ENCODE assay signal across 13 cellular contexts in the genomic region with DNA sequence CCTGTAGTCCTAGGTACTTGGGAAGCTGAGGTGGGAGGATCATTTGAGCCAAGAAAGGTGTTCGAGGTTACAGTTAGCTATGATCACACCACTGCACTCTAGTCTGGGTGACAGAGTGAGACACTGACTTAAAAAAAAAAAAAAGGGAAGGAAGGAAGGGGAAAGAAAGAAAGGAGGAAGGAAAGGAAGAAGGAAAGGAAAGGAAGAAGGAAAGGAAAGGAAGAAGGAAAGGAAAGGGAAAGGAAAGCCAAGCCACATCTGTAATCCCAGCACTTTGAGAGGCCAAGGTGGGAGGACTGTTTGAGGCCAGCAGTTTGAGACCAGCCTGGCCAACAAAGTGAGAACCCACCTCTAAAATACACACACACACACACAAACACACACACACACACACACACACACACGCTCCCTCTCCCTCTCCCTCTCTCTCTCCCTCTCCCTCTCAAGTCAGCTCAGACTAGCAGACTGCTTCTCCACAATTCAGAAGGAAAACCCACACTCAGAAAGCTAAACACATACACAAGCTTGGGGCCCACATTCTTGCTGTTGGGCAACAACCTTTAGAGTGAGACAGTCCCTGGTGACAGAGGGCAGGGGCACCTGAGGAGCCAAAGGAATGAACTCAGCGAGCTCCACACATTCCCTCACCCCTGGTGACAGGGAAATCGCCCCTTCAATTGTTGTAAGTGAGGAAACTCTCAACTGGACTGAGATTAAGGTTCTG. TPM values are rescaled to one million over a fixed set of nuclear protein-coding genes. Genes with fewer than 3 reads are reported as not detected.
DNase-seq lines count a peak whose midpoint lies in the region; TF ChIP-seq lines count a peak whose summit lies in the region.
"Had no signal": no experiment of that assay in that cellular context is flagged by ENCODE, and none has a peak within 500 bp of the region (broad histone marks: within the 10 kb centered on the region; RNA-seq: fewer than 3 reads in every experiment).

No MANE protein-coding gene starts in this region.

- peak overlapping the region; percentile 13 for H3K4me3 Mint-ChIP-seq in activated CD4-positive, alpha-beta T cell treated with anti-CD3 and anti-CD28 coated beads, Interleukin-2, amount 10 ng/mL, durations not matched to agents 24 days and 14 days
- H3K4me3 Mint-ChIP-seq in brain (peak overlapping the region; percentile 69 to 90 (median 79)), neural crest cell (peak overlapping the region; percentile 79), Calu3 (ENCODE audit: low read depth, unreplicated experiment) (no peak overlapping the region)

- H3K79me2 ChIP-seq in MM.1S (ENCODE audit: low read length) (peaks cover 69% of the 10 kb centered on the region), mammary epithelial cell (ENCODE audit: insufficient read depth, low read length) (no peaks in the 10 kb centered on the region)

- H4K20me1 ChIP-seq in MM.1S (ENCODE audit: insufficient read depth, low read length) = no peaks in the 10 kb centered on the region
- no peaks in the 10 kb centered on the region for H4K20me1 ChIP-seq in mammary epithelial cell (ENCODE audit: insufficient read depth, low read length)

- no peak overlapping the region for H2AFZ ChIP-seq in MM.1S (ENCODE audit: low read length)
- no peak overlapping the region for H2AFZ ChIP-seq in mammary epithelial cell (ENCODE audit: low read depth, low read length)

- H3K9me3 Mint-ChIP-seq in activated CD4-positive, alpha-beta T cell treated with anti-CD3 and anti-CD28 coated beads, Interleukin-2, amount 10 ng/mL, durations not matched to agents 24 days and 14 days = peaks cover 4% of the 10 kb centered on the region
- H3K9me3 Mint-ChIP-seq in brain (peaks cover 9 to 36% (median 15%) of the 10 kb centered on the region in 5 experiments), neural crest cell (no peaks in the 10 kb centered on the region), Calu3 (ENCODE audit: low read depth, unreplicated experiment) (peaks cover 10% of the 10 kb centered on the region)

- H3K36me3 ChIP-seq in MM.1S (replicated peaks; ENCODE audit: insufficient read depth, low read length) = peaks cover 3% of the 10 kb centered on the region; the same call in 1 of the 2 replicates
- H3K36me3 ChIP-seq in uterus = no peaks in the 10 kb centered on the region
- H3K36me3 ChIP-seq in mammary epithelial cell (ENCODE audit: insufficient read depth, low read length) = no peaks in the 10 kb centered on the region
- H3K36me3 ChIP-seq: adrenal gland, tibial nerve had no signal

- DNase-seq in activated CD4-positive, alpha-beta T cell treated with anti-CD3 and anti-CD28 coated beads, Interleukin-2, amount 10 ng/mL, durations not matched to agents 24 days and 14 days = no peak
- no peak for DNase-seq in activated CD4-positive, alpha-beta T cell treated with anti-CD3 and anti-CD28 coated beads, Interleukin-2, amount 50 U/mL, for 4 hours
- no peak for DNase-seq in MM.1S
- DNase-seq in neural crest cell (ENCODE audit: low read depth, low spot score) = no peak
- DNase-seq in Calu3 = no peak
- DNase-seq in uterus = no peak
- no peak for DNase-seq in mammary epithelial cell
- DNase-seq: 8988T, adrenal gland, kidney, NCI-H1436 treated with DMSO at 0.1 percent for 48 hours had no signal

- H3K36me3 Mint-ChIP-seq in activated CD4-positive, alpha-beta T cell treated with anti-CD3 and anti-CD28 coated beads, Interleukin-2, amount 10 ng/mL, durations not matched to agents 24 days and 14 days (ENCODE audit: low read depth) = peaks cover 2% of the 10 kb centered on the region
- peaks cover 55% of the 10 kb centered on the region for H3K36me3 Mint-ChIP-seq in brain
- peaks cover 6% of the 10 kb centered on the region for H3K36me3 Mint-ChIP-seq in neural crest cell (ENCODE audit: low read depth)
- peaks cover 14% of the 10 kb centered on the region for H3K36me3 Mint-ChIP-seq in Calu3 (ENCODE audit: insufficient read depth, unreplicated experiment)

- H3K4me3 ChIP-seq in MM.1S (ENCODE audit: low read length) = peak overlapping the region; percentile 50
- no peak overlapping the region for H3K4me3 ChIP-seq in uterus
- no peak overlapping the region for H3K4me3 ChIP-seq in mammary epithelial cell (replicated peaks in 1 of 3; ENCODE audit: insufficient read depth in 1 of 3, low read depth in 2 of 3, low read length in 3 of 3)
- H3K4me3 ChIP-seq: adrenal gland, tibial nerve had no signal

- WGBS in mammary epithelial cell (ENCODE audit: low coverage, missing lambda C conversion rate) = 47% methylated on average over 2 of the region's 4 CpGs

- dilution Hi-C loops in mammary epithelial cell (cut with HindIII; ENCODE audit: low sequenced_read_pairs) = no loop called here

- in situ Hi-C loops in mammary epithelial cell (cut with MboI; ENCODE audit: low sequenced_read_pairs in 2 of 2) = no loop called here

- no peak for TF ChIP-seq CTCF in MM.1S (IDR thresholded peaks at IDR 0.05; ENCODE audit: low read length)
- TF ChIP-seq CTCF in brain (conservative IDR thresholded peaks at IDR 0.05) = no peak
- TF ChIP-seq CTCF in neural crest cell (conservative IDR thresholded peaks at IDR 0.05) = no peak
- no peak for TF ChIP-seq CTCF in Calu3 (IDR thresholded peaks at IDR 0.05; ENCODE audit: unreplicated experiment)
- TF ChIP-seq CTCF in uterus (IDR thresholded peaks at IDR 0.05) = no peak
- no peak for TF ChIP-seq CTCF in mammary epithelial cell (conservative IDR thresholded peaks at IDR 0.05 in 1 of 2, IDR thresholded peaks at IDR 0.05 in 1 of 2; ENCODE audit: extremely low read depth in 1 of 2, insufficient read depth in 1 of 2, low read depth in 1 of 2, low read length in 2 of 2)

- H3K9me2 ChIP-seq in MM.1S (replicated peaks; ENCODE audit: insufficient read depth, low read length) = no peaks in the 10 kb centered on the region

- H3K9ac ChIP-seq in MM.1S (ENCODE audit: low read length) (peak overlapping the region; percentile 79), mammary epithelial cell (ENCODE audit: insufficient read depth, low read length) (no peak overlapping the region)

- H3K27ac ChIP-seq in MM.1S (ENCODE audit: low read length) = peak overlapping the region; percentile 98
- H3K27ac ChIP-seq in uterus = no peak overlapping the region
- H3K27ac ChIP-seq in mammary epithelial cell (ENCODE audit: insufficient read depth, low read depth, low read length) = no peak overlapping the region
- H3K27ac ChIP-seq: adrenal gland, tibial nerve had no signal

- H3K4me2 ChIP-seq in MM.1S (ENCODE audit: low read depth, low read length) (peak overlapping the region; percentile 84), mammary epithelial cell (ENCODE audit: insufficient read depth, low read depth, low read length) (no peak overlapping the region)

- intact Hi-C loops in activated CD4-positive, alpha-beta T cell treated with anti-CD3 and anti-CD28 coated beads, Interleukin-2, amount 10 ng/mL, durations not matched to agents 24 days and 14 days (cut with micrococcal nuclease) = loop anchor here (5.0 kb wide), 1 partner anchor 80 kb away; the partner anchor contains the start of gene ZNF799
- intact Hi-C loops in Calu3 (cut with micrococcal nuclease; ENCODE audit: unreplicated experiment) (no loop called here), uterus (cut with DNase I; ENCODE audit: low total_unique reads) (no loop called here), mammary epithelial cell (cut with micrococcal nuclease) (no loop called here)

- H3K4me1 ChIP-seq in MM.1S (ENCODE audit: low read length) (peaks cover 57% of the 10 kb centered on the region), uterus (no peaks in the 10 kb centered on the region), mammary epithelial cell (ENCODE audit: insufficient read depth, low read length) (no peaks in the 10 kb centered on the region)

- peaks cover 54% of the 10 kb centered on the region for H3F3A ChIP-seq in MM.1S (ENCODE audit: insufficient read depth, low read length)

- no peak for TF ChIP-seq POLR2A in uterus (IDR thresholded peaks at IDR 0.05)

- no peaks in the 10 kb centered on the region for H3K27me3 Mint-ChIP-seq in activated CD4-positive, alpha-beta T cell treated with anti-CD3 and anti-CD28 coated beads, Interleukin-2, amount 10 ng/mL, durations not matched to agents 24 days and 14 days
- H3K27me3 Mint-ChIP-seq in brain (peaks cover 5% of the 10 kb centered on the region), neural crest cell (ENCODE audit: low read depth) (no peaks in the 10 kb centered on the region), Calu3 (ENCODE audit: unreplicated experiment) (no peaks in the 10 kb centered on the region)

- no peak overlapping the region for H3K27ac Mint-ChIP-seq in activated CD4-positive, alpha-beta T cell treated with anti-CD3 and anti-CD28 coated beads, Interleukin-2, amount 10 ng/mL, durations not matched to agents 24 days and 14 days
- H3K27ac Mint-ChIP-seq in brain (peak overlapping the region; percentile 20 to 79 (median 63)), neural crest cell (ENCODE audit: unreplicated experiment) (no peak overlapping the region), Calu3 (ENCODE audit: unreplicated experiment) (no peak overlapping the region)

- H3K4me1 Mint-ChIP-seq in activated CD4-positive, alpha-beta T cell treated with anti-CD3 and anti-CD28 coated beads, Interleukin-2, amount 10 ng/mL, durations not matched to agents 24 days and 14 days = peaks cover 22% of the 10 kb centered on the region
- peaks cover 48% of the 10 kb centered on the region for H3K4me1 Mint-ChIP-seq in brain
- H3K4me1 Mint-ChIP-seq in neural crest cell = peaks cover 35% of the 10 kb centered on the region
- H3K4me1 Mint-ChIP-seq in Calu3 (ENCODE audit: low read depth, unreplicated experiment) = no peaks in the 10 kb centered on the region

- H3K9me3 ChIP-seq in MM.1S (replicated peaks; ENCODE audit: insufficient read depth, low read length) = 0 out of 2 replicates have a peak, but pooled peaks cover 5% of the 10 kb centered on the region
- H3K9me3 ChIP-seq in uterus = no peaks in the 10 kb centered on the region
- H3K9me3 ChIP-seq in mammary epithelial cell (replicated peaks; ENCODE audit: insufficient read depth, low read length) = peaks cover 2% of the 10 kb centered on the region
- H3K9me3 ChIP-seq: adrenal gland, tibial nerve had no signal

- H3K27me3 ChIP-seq in MM.1S (replicated peaks; ENCODE audit: insufficient read depth, low read length) (no peaks in the 10 kb centered on the region), uterus (no peaks in the 10 kb centered on the region), mammary epithelial cell (ENCODE audit: insufficient read depth, low read length) (no peaks in the 10 kb centered on the region)
- H3K27me3 ChIP-seq: adrenal gland, tibial nerve had no signal

- CTCF ChIA-PET in Calu3 (lab: Charles Lee) = interaction anchor here (0.5 kb wide), 1 partner anchor 81 kb away, joined by 4 read pairs; the partner anchor contains the start of gene ZNF799
- CTCF ChIA-PET in mammary epithelial cell (lab: Charles Lee; ENCODE audit: low non-redundant PET) = no interaction called here

- no TSS peak for BruUV-seq in Calu3 (replicated peaks; lab: Mats Ljungman, UMichigan)
- no TSS peak for BruUV-seq in mammary epithelial cell (replicated peaks; lab: Mats Ljungman, UMichigan)

RNA-seq across cellular contexts. Expression of gene ZNF709, which starts 2.7 kb away (rescaled TPM):
- 1.3 and 1.5 TPM in 2 replicates for total RNA-seq in activated CD4-positive, alpha-beta T cell treated with anti-CD3 and anti-CD28 coated beads, Interleukin-2, amount 10 ng/mL, durations not matched to agents 24 days and 14 days
- polyA plus RNA-seq in brain (ENCODE audit: insufficient read depth, low read depth, low replicate concordance) (0.63 TPM), mammary epithelial cell (0.41 TPM)
- total RNA-seq in neural crest cell (8.8 and 8.9 TPM in 2 replicates), Calu3 (2022) (1.6 and 1.7 TPM in 2 replicates), uterus (10 to 100 TPM in 1 of 4 donors, 1 to 10 TPM in 3; 5.0 to 20.8 (median 6.9) TPM), mammary epithelial cell (1 to 10 TPM in 1 of 2 donors, under 1 TPM in 1; 0.82 to 3.7 TPM)
- polyA minus RNA-seq in mammary epithelial cell = not detected

RNA-seq across cellular contexts. Expression of gene ZNF443, which starts 41.1 kb away (rescaled TPM):
- total RNA-seq in activated CD4-positive, alpha-beta T cell treated with anti-CD3 and anti-CD28 coated beads, Interleukin-2, amount 10 ng/mL, durations not matched to agents 24 days and 14 days = 4.8 and 5.7 TPM in 2 replicates
- polyA plus RNA-seq in brain (ENCODE audit: insufficient read depth, low read depth, low replicate concordance) (1.1 TPM), mammary epithelial cell (1.2 TPM)
- total RNA-seq in neural crest cell (9.9 and 10.3 TPM in 2 replicates), Calu3 (2022) (7.5 and 8.6 TPM in 2 replicates), uterus (10 to 100 TPM in 1 of 4 donors, 1 to 10 TPM in 3; 5.3 to 15.4 (median 8.4) TPM), mammary epithelial cell (1 to 10 TPM; 2.2 to 3.5 TPM)
- 1.7 TPM for polyA minus RNA-seq in mammary epithelial cell

Comparison
In these comparisons a context has a peak if more than half of its experiments do, and no peak if none do; other contexts are left out.
1. H3K27ac Mint-ChIP-seq: peak in brain (5 of 5); none in activated CD4-positive, alpha-beta T cell treated with anti-CD3 and anti-CD28 coated beads, Interleukin-2, amount 10 ng/mL, durations not matched to agents 24 days and 14 days (single experiment), neural crest cell (single experiment) and Calu3 (single experiment).